22 cellular contexts compared by ENCODE assay signal in the genomic region with DNA sequence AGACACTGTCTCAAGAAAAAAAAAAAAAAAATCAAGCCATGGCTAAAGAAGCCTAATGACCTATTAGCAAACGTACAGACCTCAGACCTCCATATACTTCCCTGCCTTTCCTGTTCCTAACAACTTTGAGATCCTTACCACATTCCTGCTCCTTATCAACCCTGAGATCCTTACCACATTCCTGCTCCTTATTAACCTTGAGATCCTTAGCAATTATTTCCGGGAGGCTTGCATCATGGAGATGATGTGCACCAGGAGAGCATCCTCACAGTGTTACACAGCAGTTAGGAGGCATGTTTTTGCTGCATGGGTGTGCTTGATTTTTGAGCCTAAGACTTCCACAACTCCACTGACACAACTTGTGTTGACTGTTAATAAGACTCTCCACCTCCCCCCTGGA. TPM values are rescaled to one million over a fixed set of nuclear protein-coding genes. Genes with fewer than 3 reads are reported as not detected.
DNase-seq lines count a peak whose midpoint lies in the region; ATAC-seq and TF ChIP-seq lines count a peak whose summit lies in the region.
"Had no signal": no experiment of that assay in that cellular context is flagged by ENCODE, and none has a peak within 500 bp of the region (broad histone marks: within the 10 kb centered on the region; RNA-seq: fewer than 3 reads in every experiment).

No MANE protein-coding gene starts in this region.

- H3K14ac ChIP-seq in mesenchymal stem cell (ENCODE audit: low read length in 2 of 2), result no peak overlapping the region

- H3K4me3 ChIP-seq in mesenchymal stem cell (ENCODE audit: insufficient read depth in 1 of 2, low read depth in 1 of 2, low read length in 2 of 2), result no peak overlapping the region

- H2AK5ac ChIP-seq in mesenchymal stem cell (ENCODE audit: low read length, severe bottlenecking), result no peak overlapping the region

- CTCF ChIA-PET in WTC11 (lab: Charles Lee), result no interaction called here

- no peak overlapping the region for H4K8ac ChIP-seq in mesenchymal stem cell (ENCODE audit: low read length)

- no peaks in the 10 kb centered on the region for H3K27me3 Mint-ChIP-seq in WTC11 (ENCODE audit: low read depth)

- H2BK12ac ChIP-seq in mesenchymal stem cell (ENCODE audit: low read length in 2 of 2), result peak overlapping the region in 1 of 2 experiments; percentile 11

- intact Hi-C loops in sciatic nerve (cut with DNase I), result no loop called here

- no peaks in the 10 kb centered on the region for H3K79me1 ChIP-seq in mesenchymal stem cell (replicated peaks; ENCODE audit: low read length, poor library complexity, severe bottlenecking)

- no peaks in the 10 kb centered on the region for H3K36me3 Mint-ChIP-seq in WTC11
- H3K36me3 Mint-ChIP-seq: CD4-positive, alpha-beta memory T cell had no signal

- no peak overlapping the region for H3K23ac ChIP-seq in mesenchymal stem cell (ENCODE audit: low read length in 2 of 2)

- ATAC-seq in WTC11 (no peak), sciatic nerve (no peak), HG02981 (IDR thresholded peaks at IDR 0.05; ENCODE audit: unreplicated experiment) (no peak)
- ATAC-seq: PC-3, Right ventricle myocardium inferior had no signal

- H3K4me2 ChIP-seq in mesenchymal stem cell (ENCODE audit: low read length, poor library complexity, severe bottlenecking), result no peak overlapping the region

- H2BK120ac ChIP-seq in mesenchymal stem cell (ENCODE audit: low read depth, low read length), result no peak overlapping the region

- H3K4me1 ChIP-seq in mesenchymal stem cell (ENCODE audit: control insufficient read depth, insufficient read depth, low read depth, low read length), result peaks cover 2% of the 10 kb centered on the region

- no peak overlapping the region for H3K27ac ChIP-seq in mesenchymal stem cell (ENCODE audit: low read length, poor library complexity, severe bottlenecking)

- no peak overlapping the region for H3K9ac ChIP-seq in mesenchymal stem cell (ENCODE audit: low read length)

- H2BK5ac ChIP-seq in mesenchymal stem cell (ENCODE audit: low read depth, low read length, poor library complexity, severe bottlenecking), result no peak overlapping the region

- H2BK15ac ChIP-seq in mesenchymal stem cell (ENCODE audit: low read depth, poor library complexity, severe bottlenecking), result no peak overlapping the region

- no peak overlapping the region for H3K4ac ChIP-seq in mesenchymal stem cell (ENCODE audit: low read depth in 1 of 2, low read length in 2 of 2)

- H3K4me1 Mint-ChIP-seq in WTC11, result peaks cover 9% of the 10 kb centered on the region
- H3K4me1 Mint-ChIP-seq: CD4-positive, alpha-beta memory T cell had no signal

- POLR2A ChIA-PET in WTC11 (lab: Charles Lee), result no interaction called here

- TF ChIP-seq CTCF in WTC11 (IDR thresholded peaks at IDR 0.05), result no peak

- no peak overlapping the region for H2AFZ ChIP-seq in mesenchymal stem cell (ENCODE audit: low read depth, low read length)

- peak overlapping the region; percentile 3 for H4K91ac ChIP-seq in mesenchymal stem cell (ENCODE audit: low read length)

- 53% methylated on average over 2 of the region's 2 CpGs for WGBS in mesenchymal stem cell

- H3K36me3 ChIP-seq in mesenchymal stem cell (ENCODE audit: control insufficient read depth in 1 of 2, insufficient read depth in 2 of 2, low read depth in 1 of 2, low read length in 2 of 2), result no peaks in the 10 kb centered on the region

- no peak overlapping the region for H3K4me3 Mint-ChIP-seq in WTC11
- H3K4me3 Mint-ChIP-seq: CD4-positive, alpha-beta memory T cell had no signal

- peak overlapping the region in 1 of 2 experiments; percentile 50 for H3K18ac ChIP-seq in mesenchymal stem cell (ENCODE audit: low read depth in 1 of 2, low read length in 2 of 2)

- no peak overlapping the region for H3K27ac Mint-ChIP-seq in WTC11
- H3K27ac Mint-ChIP-seq: CD4-positive, alpha-beta memory T cell had no signal

- peaks cover 14% of the 10 kb centered on the region for H3K9me3 Mint-ChIP-seq in WTC11

- H3K27me3 ChIP-seq in mesenchymal stem cell (ENCODE audit: control insufficient read depth in 1 of 2, insufficient read depth in 1 of 2, low read length in 2 of 2), result no peaks in the 10 kb centered on the region

- peak; percentile 83 for DNase-seq in A172 (ENCODE audit: low spot score)
- DNase-seq in EL, result peak; percentile 68
- peak; percentile 39 for DNase-seq in RPMI7951 (ENCODE audit: low read depth)
- peak; percentile 40 for DNase-seq in mesenchymal stem cell
- DNase-seq in WTC11 (ENCODE audit: low spot score), result no peak
- DNase-seq in sciatic nerve (ENCODE audit: low spot score), result no peak
- DNase-seq: C1 segment of cervical spinal cord; CD4-positive, alpha-beta memory T cell; COR-L47; DMS53; Karpas-422; MV-4-11; NCI-H1105; NCI-H1436 treated with DMSO at 0.1 percent for 48 hours; NCI-H187 treated with DMSO at 0.1 percent for 48 hours; NCI-H446 treated with DMSO at 0.1 percent for 48 hours; NCI-H526; NCI-H82; NK-92 treated with Interleukin-12 subunit alpha and Interleukin-12 subunit beta, amount 100 ng/mL, for 24 hours; PC-3 had no signal

- H3K9me3 ChIP-seq in mesenchymal stem cell (ENCODE audit: control insufficient read depth, low read length), result no peaks in the 10 kb centered on the region

TF ChIP-seq in WTC11, 78 proteins besides CTCF, POLR2A, EP300 and RAD21:
- TF ChIP-seq, protein P1, sequence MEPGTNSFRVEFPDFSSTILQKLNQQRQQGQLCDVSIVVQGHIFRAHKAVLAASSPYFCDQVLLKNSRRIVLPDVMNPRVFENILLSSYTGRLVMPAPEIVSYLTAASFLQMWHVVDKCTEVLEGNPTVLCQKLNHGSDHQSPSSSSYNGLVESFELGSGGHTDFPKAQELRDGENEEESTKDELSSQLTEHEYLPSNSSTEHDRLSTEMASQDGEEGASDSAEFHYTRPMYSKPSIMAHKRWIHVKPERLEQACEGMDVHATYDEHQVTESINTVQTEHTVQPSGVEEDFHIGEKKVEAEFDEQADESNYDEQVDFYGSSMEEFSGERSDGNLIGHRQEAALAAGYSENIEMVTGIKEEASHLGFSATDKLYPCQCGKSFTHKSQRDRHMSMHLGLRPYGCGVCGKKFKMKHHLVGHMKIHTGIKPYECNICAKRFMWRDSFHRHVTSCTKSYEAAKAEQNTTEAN (CRISPR knock-in tag; IDR thresholded peaks at IDR 0.05), result no peak
- TF ChIP-seq FOXP1 (CRISPR knock-in tag; IDR thresholded peaks at IDR 0.05; ENCODE audit: borderline replicate concordance), result no peak
- TF ChIP-seq, protein P2, sequence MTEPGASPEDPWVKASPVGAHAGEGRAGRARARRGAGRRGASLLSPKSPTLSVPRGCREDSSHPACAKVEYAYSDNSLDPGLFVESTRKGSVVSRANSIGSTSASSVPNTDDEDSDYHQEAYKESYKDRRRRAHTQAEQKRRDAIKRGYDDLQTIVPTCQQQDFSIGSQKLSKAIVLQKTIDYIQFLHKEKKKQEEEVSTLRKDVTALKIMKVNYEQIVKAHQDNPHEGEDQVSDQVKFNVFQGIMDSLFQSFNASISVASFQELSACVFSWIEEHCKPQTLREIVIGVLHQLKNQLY (CRISPR knock-in tag; IDR thresholded peaks at IDR 0.05), result no peak
- no peak for TF ChIP-seq HMGA2 (CRISPR knock-in tag; IDR thresholded peaks at IDR 0.05)
- no peak for TF ChIP-seq TCF7 (CRISPR knock-in tag; IDR thresholded peaks at IDR 0.05; ENCODE audit: low read depth)
- TF ChIP-seq RORB (CRISPR knock-in tag; IDR thresholded peaks at IDR 0.05), result no peak
- TF ChIP-seq JAZF1 (CRISPR knock-in tag; IDR thresholded peaks at IDR 0.05), result no peak
- no peak for TF ChIP-seq ZNF671 (CRISPR knock-in tag; IDR thresholded peaks at IDR 0.05)
- TF ChIP-seq ZNF121 (CRISPR knock-in tag; IDR thresholded peaks at IDR 0.05), result no peak
- TF ChIP-seq, protein P3, sequence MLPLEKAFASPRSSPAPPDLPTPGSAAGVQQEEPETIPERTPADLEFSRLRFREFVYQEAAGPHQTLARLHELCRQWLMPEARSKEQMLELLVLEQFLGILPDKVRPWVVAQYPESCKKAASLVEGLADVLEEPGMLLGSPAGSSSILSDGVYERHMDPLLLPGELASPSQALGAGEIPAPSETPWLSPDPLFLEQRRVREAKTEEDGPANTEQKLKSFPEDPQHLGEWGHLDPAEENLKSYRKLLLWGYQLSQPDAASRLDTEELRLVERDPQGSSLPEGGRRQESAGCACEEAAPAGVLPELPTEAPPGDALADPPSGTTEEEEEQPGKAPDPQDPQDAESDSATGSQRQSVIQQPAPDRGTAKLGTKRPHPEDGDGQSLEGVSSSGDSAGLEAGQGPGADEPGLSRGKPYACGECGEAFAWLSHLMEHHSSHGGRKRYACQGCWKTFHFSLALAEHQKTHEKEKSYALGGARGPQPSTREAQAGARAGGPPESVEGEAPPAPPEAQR (CRISPR knock-in tag; IDR thresholded peaks at IDR 0.05), result no peak

RNA-seq across cellular contexts. Expression of a gene that starts 54.6 kb away (rescaled TPM):
- 30.6 and 41.5 TPM in 2 replicates for total RNA-seq in A172 (2014; rRNA removed; shearing (Covaris generic))
- total RNA-seq in RPMI7951 (2014; rRNA removed; shearing (Covaris generic)), result 13.4 and 18.4 TPM in 2 replicates
- 31.4 TPM for polyA plus RNA-seq in mesenchymal stem cell (2013, experiment 1 of 2)
- 29.3 TPM for polyA plus RNA-seq in mesenchymal stem cell (2013, experiment 2 of 2)
- total RNA-seq in WTC11 (2021) (0.11 to 0.23 TPM (median 0.14 TPM) in 3 replicates), sciatic nerve (16.0 TPM)

Comparison
In these comparisons a context has a peak if more than half of its experiments do, and no peak if none do; other contexts are left out.
1. DNase-seq: peak in A172 (single experiment), EL (single experiment), RPMI7951 (single experiment) and mesenchymal stem cell (single experiment); none in WTC11 (single experiment) and sciatic nerve (single experiment).
2. RNA of a gene that starts 54.6 kb away (total RNA-seq): 30.6 to 41.5 TPM in A172, 13.4 to 18.4 TPM in RPMI7951 and 16.0 TPM in sciatic nerve (single experiment); 0.11 to 0.23 TPM in WTC11; every median in the first group is over 10 times any median in the second.